ENCODE assay signal across 7 cellular contexts in genomic region chr6:137944403-137945148, GRCh38.
A peak's percentile ranks its signal among the peaks of the same experiment; 100 is the strongest.
DNase-seq lines count a peak whose midpoint lies in the region; TF ChIP-seq lines count a peak whose summit lies in the region.
"Not testable (repeated sequence)": the region's sequence is repeated elsewhere in the genome, so short reads cannot be mapped to it uniquely, and the experiment has no call there.

No MANE protein-coding gene starts in this region.

- H3K4me3 ChIP-seq in Loucy (ENCODE audit: low read length, poor library complexity, severe bottlenecking); astrocyte of the cerebellum (ENCODE audit: low read depth, low read length); neural cell (ENCODE audit: low read length): not testable (repeated sequence)

- not testable (repeated sequence) for H3K4me3 Mint-ChIP-seq in glutamatergic neuron (ENCODE audit: unreplicated experiment)

- H3K36me3 Mint-ChIP-seq in glutamatergic neuron (ENCODE audit: unreplicated experiment) = not testable (repeated sequence)

- not testable (repeated sequence) for H3K9me3 Mint-ChIP-seq in glutamatergic neuron (ENCODE audit: unreplicated experiment)

- POLR2A ChIA-PET in GM10248 (lab: Yijun Ruan, JAX) = interaction anchor here (0.5 to 1.6 kb wide), 2 partner anchors 73 to 120 kb away, joined by 6 to 10 read pairs; no protein-coding TSS in a partner anchor
- POLR2A ChIA-PET in HEK293T (lab: Yijun Ruan, JAX) = not testable (repeated sequence)

- DNase-seq in GM10248 (ENCODE audit: extremely low spot score) = peak; percentile 45
- peak; percentile 67 for DNase-seq in HEK293T (ENCODE audit: extremely low spot score)
- DNase-seq in SK-MEL-5 (ENCODE audit: low read depth, low spot score) = peak; percentile 66
- peak; percentile 12 for DNase-seq in astrocyte of the cerebellum (ENCODE audit: low read depth)
- DNase-seq in glutamatergic neuron = not testable (repeated sequence)

- H2AFZ ChIP-seq in Loucy (ENCODE audit: low read length); neural cell (ENCODE audit: low read depth, low read length): not testable (repeated sequence)

- H3K9me3 ChIP-seq in Loucy (ENCODE audit: insufficient read depth, low read depth, low read length); neural cell (ENCODE audit: low read length): not testable (repeated sequence)

- not testable (repeated sequence) for H3K9ac ChIP-seq in Loucy (ENCODE audit: low read depth, low read length, poor library complexity, severe bottlenecking); neural cell (ENCODE audit: low read length)

- not testable (repeated sequence) for H3K27ac ChIP-seq in neural cell (ENCODE audit: low read length)

- H3F3A ChIP-seq in Loucy (ENCODE audit: low read depth); neural cell (ENCODE audit: insufficient read depth, low read length, poor library complexity, severe bottlenecking): not testable (repeated sequence)

- TF ChIP-seq EP300 in neural cell (conservative IDR thresholded peaks at IDR 0.05; ENCODE audit: poor library complexity, severe bottlenecking) = not testable (repeated sequence)

- not testable (repeated sequence) for H3K4me1 Mint-ChIP-seq in glutamatergic neuron (ENCODE audit: low read depth, unreplicated experiment)

- H3K27ac Mint-ChIP-seq in glutamatergic neuron (ENCODE audit: unreplicated experiment) = peak overlapping the region; percentile 50

- H3K79me2 ChIP-seq in Loucy (ENCODE audit: insufficient read depth, low read length); neural cell (replicated peaks; ENCODE audit: insufficient read depth, low read length): not testable (repeated sequence)

- CTCF ChIA-PET in GM10248 (lab: Yijun Ruan, JAX) = interaction anchor here (0.6 to 11.6 kb wide), 52 partner anchors 9 to 711 kb away, joined by 3 to 138 read pairs (median 6); partner anchors contain the start of gene TNFAIP3
- CTCF ChIA-PET in HEK293T (lab: Yijun Ruan, JAX) = interaction anchor here (0.6 to 1.7 kb wide), 14 partner anchors 10 to 579 kb away, joined by 3 to 13 read pairs (median 4); no protein-coding TSS in a partner anchor

- TF ChIP-seq RAD21 in neural cell (conservative IDR thresholded peaks at IDR 0.05) = peak; percentile 64

- H3K27me3 ChIP-seq in Loucy (ENCODE audit: insufficient read depth, low read length, poor library complexity, severe bottlenecking); neural cell (ENCODE audit: insufficient read depth, low read depth, low read length): not testable (repeated sequence)

- H3K36me3 ChIP-seq in Loucy (ENCODE audit: insufficient read depth, low read length); neural cell (ENCODE audit: insufficient read depth, low read length): not testable (repeated sequence)

- H3K4me1 ChIP-seq in Loucy (ENCODE audit: insufficient read depth, low read length, poor library complexity, severe bottlenecking) = not testable (repeated sequence)

- H3K9me2 ChIP-seq in Loucy (replicated peaks; ENCODE audit: low read depth, low read length); neural cell (ENCODE audit: insufficient read depth, low read length): not testable (repeated sequence)

- peak; percentile 55 for TF ChIP-seq CTCF in GM10248 (IDR thresholded peaks at IDR 0.05; ENCODE audit: control extremely low read depth, extremely low read depth, low read depth, missing control alignments)
- TF ChIP-seq CTCF in Loucy (conservative IDR thresholded peaks at IDR 0.05; ENCODE audit: low read length) = peak; percentile 86
- TF ChIP-seq CTCF in astrocyte of the cerebellum (IDR thresholded peaks at IDR 0.05; ENCODE audit: low read depth, low read length, missing control alignments) = peak; percentile 77
- TF ChIP-seq CTCF in glutamatergic neuron (IDR thresholded peaks at IDR 0.05; ENCODE audit: partially characterized antibody, unreplicated experiment) = peak; percentile 70
- peak; percentile 70 for TF ChIP-seq CTCF in neural cell (IDR thresholded peaks at IDR 0.05; ENCODE audit: poor library complexity, severe bottlenecking)

- not testable (repeated sequence) for H3K4me2 ChIP-seq in Loucy (ENCODE audit: low read depth, low read length, poor library complexity, severe bottlenecking); neural cell (ENCODE audit: low read length)

- in situ Hi-C loops in SK-MEL-5 (cut with HindIII; ENCODE audit: low pct_unique_long_range_greater_than_20kb, low sequenced_read_pairs); astrocyte of the cerebellum (cut with HindIII; ENCODE audit: low sequenced_read_pairs): not testable (repeated sequence)

- not testable (repeated sequence) for H4K20me1 ChIP-seq in Loucy (ENCODE audit: insufficient read depth, low read length, poor library complexity, severe bottlenecking); neural cell (ENCODE audit: insufficient read depth)

- H3K27me3 Mint-ChIP-seq in glutamatergic neuron (ENCODE audit: unreplicated experiment) = not testable (repeated sequence)

TF ChIP-seq in neural cell, 6 proteins besides CTCF, POLR2A, EP300 and RAD21:
- TF ChIP-seq SMC3 (conservative IDR thresholded peaks at IDR 0.05; ENCODE audit: poor library complexity) = peak; percentile 77
TF ChIP-seq in neural cell: peak in this region for 1; not testable (repeated sequence) for 5.
